8 cellular contexts compared by ENCODE assay signal in genomic region chr12:74537126-74537706, GRCh38. TPM values are rescaled to one million over a fixed set of nuclear protein-coding genes. Genes with fewer than 3 reads are reported as not detected.
DNase-seq lines count a peak whose midpoint lies in the region; ATAC-seq and TF ChIP-seq lines count a peak whose summit lies in the region.

No MANE protein-coding gene starts in this region.

- H3K27me3 ChIP-seq in Caco-2 (replicated peaks; ENCODE audit: control insufficient read depth, insufficient read depth, low read length): no peaks in the 10 kb centered on the region
- H3K27me3 ChIP-seq in gastroesophageal sphincter: no peaks in the 10 kb centered on the region

- peak overlapping the region; percentile 98 for H3K4me3 Mint-ChIP-seq in Caco-2 (ENCODE audit: unreplicated experiment)
- peak overlapping the region; percentile 90 for H3K4me3 Mint-ChIP-seq in activated CD8-positive, alpha-beta T cell treated with anti-CD3 and anti-CD28 coated beads, Interleukin-2, amount 10 ng/mL, durations not matched to agents 7 days and 5 days

- 1% methylated on average over 8 of the region's 8 CpGs for WGBS in gastroesophageal sphincter (ENCODE audit: low coverage in 1 of 2), 2 donors

- TF ChIP-seq EP300 in gastroesophageal sphincter (IDR thresholded peaks at IDR 0.05): no peak

- peaks cover 18% of the 10 kb centered on the region for H3K4me1 Mint-ChIP-seq in Caco-2 (ENCODE audit: low read depth, unreplicated experiment)
- H3K4me1 Mint-ChIP-seq in activated CD8-positive, alpha-beta T cell treated with anti-CD3 and anti-CD28 coated beads, Interleukin-2, amount 10 ng/mL, durations not matched to agents 7 days and 5 days (ENCODE audit: low read depth): peaks cover 36% of the 10 kb centered on the region

- peak overlapping the region; percentile 78 to 98 (median 90) for H3K27ac ChIP-seq in gastroesophageal sphincter

- POLR2A ChIA-PET in Caco-2 (lab: Charles Lee): interaction anchor here (1.3 kb wide), 1 partner anchor 28 kb away, joined by 4 read pairs; no protein-coding TSS in a partner anchor
- POLR2A ChIA-PET in activated CD8-positive, alpha-beta T cell treated with anti-CD3 and anti-CD28 coated beads, Interleukin-2, amount 10 ng/mL, durations not matched to agents 7 days and 5 days (lab: Charles Lee): no interaction called here

- BruUV-seq in Caco-2 (replicated peaks; lab: Mats Ljungman, UMichigan): TSS peak; percentile 87

- no peaks in the 10 kb centered on the region for H3K9me3 ChIP-seq in Caco-2
- no peaks in the 10 kb centered on the region for H3K9me3 ChIP-seq in gastroesophageal sphincter

- H3K36me3 ChIP-seq in Caco-2 (ENCODE audit: control insufficient read depth, insufficient read depth, low read length): peaks cover 5% of the 10 kb centered on the region
- H3K36me3 ChIP-seq in gastroesophageal sphincter: peaks cover 0 to 21% of the 10 kb centered on the region in 2 donors

- H3K4me1 ChIP-seq in Caco-2: peaks cover 7% of the 10 kb centered on the region; the same call in 1 of the 2 replicates
- peaks cover 15 to 44% (median 15%) of the 10 kb centered on the region in 3 donors for H3K4me1 ChIP-seq in gastroesophageal sphincter

- CTCF ChIA-PET in Caco-2 (lab: Charles Lee): no interaction called here
- CTCF ChIA-PET in activated CD8-positive, alpha-beta T cell treated with anti-CD3 and anti-CD28 coated beads, Interleukin-2, amount 10 ng/mL, durations not matched to agents 7 days and 5 days (lab: Charles Lee): interaction anchor here (1.2 kb wide), 1 partner anchor 12 kb away, joined by 3 read pairs; no protein-coding TSS in a partner anchor

- H3K27ac Mint-ChIP-seq in Caco-2 (ENCODE audit: unreplicated experiment): peak overlapping the region; percentile 99
- H3K27ac Mint-ChIP-seq in activated CD8-positive, alpha-beta T cell treated with anti-CD3 and anti-CD28 coated beads, Interleukin-2, amount 10 ng/mL, durations not matched to agents 7 days and 5 days: peak overlapping the region; percentile 93

- TF ChIP-seq CTCF in Caco-2 (IDR thresholded peaks at IDR 0.05; ENCODE audit: insufficient read depth in 1 of 2, low read depth in 1 of 2, low read length in 1 of 2, severe bottlenecking in 1 of 2, unreplicated experiment in 1 of 2) (peak in 1 of 2 experiments; percentile 65), gastroesophageal sphincter (IDR thresholded peaks at IDR 0.05) (peak; percentile 55 to 73 (median 63)), omental fat pad (IDR thresholded peaks at IDR 0.05) (no peak)

- intact Hi-C loops in Caco-2 (cut with micrococcal nuclease; ENCODE audit: unreplicated experiment): loop anchor here (1.0 to 5.0 kb wide), 5 partner anchors 28 to 426 kb away; no protein-coding TSS in a partner anchor

- no peaks in the 10 kb centered on the region for H3K27me3 Mint-ChIP-seq in Caco-2 (ENCODE audit: insufficient read depth, unreplicated experiment)
- H3K27me3 Mint-ChIP-seq in activated CD8-positive, alpha-beta T cell treated with anti-CD3 and anti-CD28 coated beads, Interleukin-2, amount 10 ng/mL, durations not matched to agents 7 days and 5 days (ENCODE audit: low read depth): no peaks in the 10 kb centered on the region

- DNase-seq in Caco-2: peak in 1 of 2 experiments; percentile 30
- DNase-seq in NCI-H2227 (lab: John Stamatoyannopoulos, UW; ENCODE audit: unreplicated experiment): peak; percentile 85
- DNase-seq in activated CD8-positive, alpha-beta T cell treated with anti-CD3 and anti-CD28 coated beads, Interleukin-2, amount 10 ng/mL, durations not matched to agents 7 days and 5 days: no peak
- DNase-seq in omental fat pad (ENCODE audit: low spot score): no peak
- no peak for DNase-seq in effector CD8-positive, alpha-beta T cell (lab: John Stamatoyannopoulos, UW)

- peaks cover 32% of the 10 kb centered on the region for H3K36me3 Mint-ChIP-seq in Caco-2 (ENCODE audit: insufficient read depth, unreplicated experiment)
- peaks cover 43% of the 10 kb centered on the region for H3K36me3 Mint-ChIP-seq in activated CD8-positive, alpha-beta T cell treated with anti-CD3 and anti-CD28 coated beads, Interleukin-2, amount 10 ng/mL, durations not matched to agents 7 days and 5 days (ENCODE audit: low read depth)

- ATAC-seq in GM19324 (IDR thresholded peaks at IDR 0.05; ENCODE audit: low FRiP score, unreplicated experiment) (peak; percentile 51), HG03280 (IDR thresholded peaks at IDR 0.05; ENCODE audit: unreplicated experiment) (peak; percentile 53), gastroesophageal sphincter (peak; percentile 50), omental fat pad (ENCODE audit: low FRiP score) (peak; percentile 61)
- ATAC-seq in activated CD8-positive, alpha-beta T cell treated with anti-CD3 and anti-CD28 coated beads, Interleukin-2, amount 10 ng/mL, durations not matched to agents 7 days and 5 days: peak; percentile 43

- no peaks in the 10 kb centered on the region for H3K9me3 Mint-ChIP-seq in Caco-2 (ENCODE audit: unreplicated experiment)
- H3K9me3 Mint-ChIP-seq in activated CD8-positive, alpha-beta T cell treated with anti-CD3 and anti-CD28 coated beads, Interleukin-2, amount 10 ng/mL, durations not matched to agents 7 days and 5 days (ENCODE audit: insufficient read depth): no peaks in the 10 kb centered on the region

- H3K4me3 ChIP-seq in Caco-2 (ENCODE audit: low read depth, low read length): peak overlapping the region; percentile 86
- peak overlapping the region; percentile 68 to 85 for H3K4me3 ChIP-seq in gastroesophageal sphincter

- no peak for TF ChIP-seq POLR2A in gastroesophageal sphincter (IDR thresholded peaks at IDR 0.05)

RNA-seq across cellular contexts. Expression of gene ATXN7L3B, which starts 0.4 kb away (rescaled TPM):
- 29.3 and 30.6 TPM in 2 replicates for total RNA-seq in Caco-2 (2022)
- total RNA-seq in activated CD8-positive, alpha-beta T cell treated with anti-CD3 and anti-CD28 coated beads, Interleukin-2, amount 10 ng/mL, durations not matched to agents 7 days and 5 days: 10 to 100 TPM; 23.8 to 25.2 TPM
- total RNA-seq in gastroesophageal sphincter: 10 to 100 TPM; 21.3 to 27.7 (median 25.9) TPM
- total RNA-seq in omental fat pad: 10 to 100 TPM; 14.9 to 18.6 (median 17.0) TPM

Comparison
In these comparisons a context has a peak if more than half of its experiments do, and no peak if none do; other contexts are left out.
1. CTCF ChIP-seq: peak in gastroesophageal sphincter (4 of 4); none in omental fat pad (0 of 3).
2. Peak in every context shown above with its lines, with median percentiles within 50 percentile points of each other: ATAC-seq.